In genomic region chr15:40095381-40096093, GRCh38 we compare ENCODE assay signal across 11 cellular contexts. TPM values are rescaled to one million over a fixed set of nuclear protein-coding genes. Genes with fewer than 3 reads are reported as not detected.
DNase-seq lines count a peak whose midpoint lies in the region; ATAC-seq and TF ChIP-seq lines count a peak whose summit lies in the region.
"Had no signal": no experiment of that assay in that cellular context is flagged by ENCODE, and none has a peak within 500 bp of the region (broad histone marks: within the 10 kb centered on the region; RNA-seq: fewer than 3 reads in every experiment).

No MANE protein-coding gene starts in this region.

- ATAC-seq in activated B cell treated with CpG ODN at 0.5 μM for 24 hours (ENCODE audit: low read depth): no peak
- no peak for ATAC-seq in GM19023 (IDR thresholded peaks at IDR 0.05; ENCODE audit: unreplicated experiment)

- peaks cover 64 to 96% (median 72%) of the 10 kb centered on the region in 4 donors for H3K4me1 ChIP-seq in transverse colon

- H3K36me3 ChIP-seq in transverse colon: no peaks in the 10 kb centered on the region

- H3K27me3 ChIP-seq in transverse colon: no peaks in the 10 kb centered on the region

- H3K27ac ChIP-seq in transverse colon (peak overlapping the region; percentile 4 to 94 (median 89)), substantia nigra (ENCODE audit: low read depth, low read length, poor library complexity, severe bottlenecking) (no peak overlapping the region)

- TF ChIP-seq EP300 in transverse colon (IDR thresholded peaks at IDR 0.05; ENCODE audit: low read depth): no peak

- POLR2A ChIA-PET in activated B cell treated with CpG ODN at 0.5 μM for 24 hours (lab: Charles Lee): interaction anchor here (0.6 to 23.5 kb wide), 9 partner anchors 11 to 74 kb away, joined by 3 to 1329 read pairs (median 212); partner anchors contain the start of genes BMF and SRP14

- no peaks in the 10 kb centered on the region for H3K36me3 Mint-ChIP-seq in activated T-cell treated with anti-CD3 and anti-CD28 coated beads, Interleukin-2, amount 50 U/mL, for 24 hours (ENCODE audit: low read depth)
- H3K36me3 Mint-ChIP-seq in activated B cell treated with CpG ODN at 0.5 μM for 24 hours (ENCODE audit: low read depth) (peaks cover 93% of the 10 kb centered on the region), mesothelial cell of epicardium (peaks cover 15% of the 10 kb centered on the region)

- no peak for DNase-seq in activated T-cell treated with anti-CD3 and anti-CD28 coated beads, Interleukin-2, amount 50 U/mL, for 24 hours
- DNase-seq in activated T-cell treated with anti-CD3 and anti-CD28 coated beads for 4 hours (no peak), activated B cell treated with CpG ODN at 0.5 μM for 24 hours (no peak), mesothelial cell of epicardium (ENCODE audit: low spot score in 2 of 2, unreplicated experiment in 2 of 2) (no peak), transverse colon (no peak), substantia nigra (lab: John Stamatoyannopoulos, UW) (no peak), GM19240 (ENCODE audit: insufficient read length, low spot score) (no peak)
- DNase-seq: activated CD4-positive, CD25-positive, alpha-beta regulatory T cell; HCEC 1CT; RPMI8226 had no signal

- no peaks in the 10 kb centered on the region for H3K9me3 Mint-ChIP-seq in activated T-cell treated with anti-CD3 and anti-CD28 coated beads, Interleukin-2, amount 50 U/mL, for 24 hours
- H3K9me3 Mint-ChIP-seq in activated B cell treated with CpG ODN at 0.5 μM for 24 hours (no peaks in the 10 kb centered on the region), mesothelial cell of epicardium (no peaks in the 10 kb centered on the region)

- WGBS in transverse colon (ENCODE audit: low coverage in 1 of 2), 2 donors: 80 to 94% methylated on average over 4 to 8 of the region's 9 CpGs

- no peak overlapping the region for H3K4me3 Mint-ChIP-seq in activated T-cell treated with anti-CD3 and anti-CD28 coated beads, Interleukin-2, amount 50 U/mL, for 24 hours
- H3K4me3 Mint-ChIP-seq in activated B cell treated with CpG ODN at 0.5 μM for 24 hours: peak overlapping the region; percentile 62
- H3K4me3 Mint-ChIP-seq in mesothelial cell of epicardium: no peak overlapping the region

- no peak overlapping the region for H3K4me3 ChIP-seq in transverse colon

- H3K9me3 ChIP-seq in transverse colon: no peaks in the 10 kb centered on the region

- TF ChIP-seq CTCF in activated B cell treated with CpG ODN at 0.5 μM for 24 hours (IDR thresholded peaks at IDR 0.05) (no peak), mesothelial cell of epicardium (IDR thresholded peaks at IDR 0.05; ENCODE audit: unreplicated experiment) (no peak), transverse colon (IDR thresholded peaks at IDR 0.05) (no peak)

- H3K27me3 Mint-ChIP-seq in activated T-cell treated with anti-CD3 and anti-CD28 coated beads, Interleukin-2, amount 50 U/mL, for 24 hours: no peaks in the 10 kb centered on the region
- H3K27me3 Mint-ChIP-seq in activated B cell treated with CpG ODN at 0.5 μM for 24 hours: no peaks in the 10 kb centered on the region
- H3K27me3 Mint-ChIP-seq in mesothelial cell of epicardium (ENCODE audit: low read depth): no peaks in the 10 kb centered on the region

- H3K27ac Mint-ChIP-seq in activated T-cell treated with anti-CD3 and anti-CD28 coated beads, Interleukin-2, amount 50 U/mL, for 24 hours: peak overlapping the region; percentile 96
- H3K27ac Mint-ChIP-seq in activated B cell treated with CpG ODN at 0.5 μM for 24 hours (peak overlapping the region; percentile 99), mesothelial cell of epicardium (peak overlapping the region; percentile 95)

- H3K4me1 Mint-ChIP-seq in activated T-cell treated with anti-CD3 and anti-CD28 coated beads, Interleukin-2, amount 50 U/mL, for 24 hours (ENCODE audit: low read depth): peaks cover 60% of the 10 kb centered on the region
- H3K4me1 Mint-ChIP-seq in activated B cell treated with CpG ODN at 0.5 μM for 24 hours: peaks cover 93% of the 10 kb centered on the region
- peaks cover 90% of the 10 kb centered on the region for H3K4me1 Mint-ChIP-seq in mesothelial cell of epicardium

- TF ChIP-seq POLR2A in transverse colon (IDR thresholded peaks at IDR 0.05): no peak

- in situ Hi-C loops in transverse colon (cut with MboI; ENCODE audit: low pct_ligation_motif_present in 1 of 4, low pct_unique_long_range_greater_than_20kb in 1 of 4, low sequenced_read_pairs in 3 of 4): no loop called here

- CTCF ChIA-PET in activated B cell treated with CpG ODN at 0.5 μM for 24 hours (lab: Charles Lee): interaction anchor here (8.0 to 16.6 kb wide), 2 partner anchors 11 to 51 kb away, joined by 98 to 519 read pairs; partner anchors contain the start of genes BMF and SRP14

- intact Hi-C loops in activated B cell treated with CpG ODN at 0.5 μM for 24 hours (cut with micrococcal nuclease): loop anchor here (1.0 kb wide), 2 partner anchors 10 to 13 kb away; no protein-coding TSS in a partner anchor
- intact Hi-C loops in transverse colon (cut with DNase I; ENCODE audit: low total_unique reads): no loop called here

RNA-seq across cellular contexts. Expression of gene BMF, which starts 13.1 kb away (rescaled TPM):
- total RNA-seq in activated B cell treated with CpG ODN at 0.5 μM for 24 hours (353 and 376 TPM in 2 replicates), mesothelial cell of epicardium (90.3 to 98.9 TPM (median 97.0 TPM) in 3 replicates), transverse colon (10 to 100 TPM; 13.3 to 35.4 (median 25.1) TPM)

RNA-seq across cellular contexts. Expression of gene SRP14, which starts 56.6 kb away (rescaled TPM):
- 183 and 217 TPM in 2 replicates for total RNA-seq in activated B cell treated with CpG ODN at 0.5 μM for 24 hours
- 185 to 198 TPM (median 189 TPM) in 3 replicates for total RNA-seq in mesothelial cell of epicardium
- total RNA-seq in transverse colon: 100 to 1,000 TPM; 216 to 511 (median 283) TPM
